8 cellular contexts compared by ENCODE assay signal in the genomic region with DNA sequence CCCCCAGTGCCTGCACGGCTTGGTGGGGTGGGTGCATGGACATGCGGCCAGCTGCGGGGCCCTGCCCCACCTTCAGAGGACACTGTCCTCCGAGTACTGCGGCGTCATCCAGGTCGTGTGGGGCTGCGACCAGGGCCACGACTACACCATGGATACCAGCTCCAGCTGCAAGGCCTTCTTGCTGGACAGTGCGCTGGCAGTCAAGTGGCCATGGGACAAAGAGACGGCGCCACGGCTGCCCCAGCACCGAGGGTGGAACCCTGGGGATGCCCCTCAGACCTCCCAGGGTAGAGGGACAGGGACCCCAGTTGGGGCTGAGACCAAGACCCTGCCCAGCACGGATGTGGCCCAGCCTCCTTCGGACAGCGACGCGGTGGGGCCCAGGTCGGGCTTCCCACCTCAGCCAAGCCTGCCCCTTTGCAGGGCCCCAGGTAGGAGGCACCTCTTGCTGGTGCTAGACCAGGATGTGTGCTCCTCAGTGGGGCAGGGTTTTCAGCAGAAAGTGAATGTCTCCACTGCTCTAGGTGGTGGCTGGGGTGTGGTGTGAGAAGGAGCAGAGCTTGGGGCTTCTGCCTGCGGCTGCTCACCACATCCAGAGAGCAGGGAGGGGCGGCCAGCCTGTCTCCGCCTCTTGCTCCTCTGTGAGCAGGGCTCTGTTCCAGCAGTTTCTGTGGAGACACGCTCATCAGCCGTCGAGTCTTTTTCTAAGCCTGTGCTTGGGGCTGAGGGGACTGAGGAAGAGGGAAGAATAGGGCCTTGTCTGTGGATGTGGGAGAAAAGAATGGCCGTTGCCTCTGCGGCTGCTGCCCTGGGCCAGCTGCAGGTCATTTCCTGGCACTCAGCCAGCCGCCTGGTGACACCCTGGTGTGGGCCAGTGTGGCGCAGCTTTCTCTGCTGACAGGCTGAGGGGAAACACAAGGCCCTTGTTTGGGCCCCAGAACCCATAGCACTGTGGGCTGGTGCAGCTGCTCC. TPM values are rescaled to one million over a fixed set of nuclear protein-coding genes. Genes with fewer than 3 reads are reported as not detected.
DNase-seq lines count a peak whose midpoint lies in the region; ATAC-seq and TF ChIP-seq lines count a peak whose summit lies in the region.

No MANE protein-coding gene starts in this region.

- no peaks in the 10 kb centered on the region for H3K9me3 Mint-ChIP-seq in activated T-cell treated with anti-CD3 and anti-CD28 coated beads, Interleukin-2, amount 50 U/mL, for 4 hours

- DNase-seq in activated T-cell treated with anti-CD3 and anti-CD28 coated beads, Interleukin-2, amount 50 U/mL, for 4 hours, result peak; percentile 65
- DNase-seq in esophagus squamous epithelium (lab: John Stamatoyannopoulos, UW), result no peak
- no peak for DNase-seq in NCI-H1105 treated with DMSO at 0.1 percent for 48 hours (lab: John Stamatoyannopoulos, UW)
- DNase-seq in epidermal melanocyte (ENCODE audit: insufficient read length, low spot score), result no peak

- H3K9ac ChIP-seq in skeletal muscle tissue (ENCODE audit: low read depth in 1 of 3, low read length in 3 of 3), result peak overlapping the region; percentile 12 to 91 (median 29)

- H3K27me3 Mint-ChIP-seq in activated T-cell treated with anti-CD3 and anti-CD28 coated beads, Interleukin-2, amount 50 U/mL, for 4 hours (ENCODE audit: low read depth), result no peaks in the 10 kb centered on the region

- peak overlapping the region; percentile 99 for H3K27ac ChIP-seq in KOPT-K1 (ENCODE audit: low read depth, low read length, poor library complexity, severe bottlenecking)
- peak overlapping the region; percentile 87 to 99 (median 96) for H3K27ac ChIP-seq in esophagus squamous epithelium
- H3K27ac ChIP-seq in skeletal muscle tissue (ENCODE audit: low read depth, low read length), result no peak overlapping the region

- H3K36me3 ChIP-seq in KOPT-K1 (ENCODE audit: insufficient read depth, low read length) (peaks cover 57% of the 10 kb centered on the region), esophagus squamous epithelium (peaks cover 6 to 57% (median 31%) of the 10 kb centered on the region in 3 donors), skeletal muscle tissue (ENCODE audit: control insufficient read depth in 3 of 3, insufficient read depth in 3 of 3, low read length in 3 of 3) (peaks cover 30 to 38% (median 36%) of the 10 kb centered on the region in 3 donors)

- peaks cover 35 to 74% (median 36%) of the 10 kb centered on the region in 3 donors for H3K4me1 ChIP-seq in esophagus squamous epithelium
- H3K4me1 ChIP-seq in skeletal muscle tissue (ENCODE audit: control insufficient read depth in 3 of 3, insufficient read depth in 3 of 3, low read length in 3 of 3), result peaks cover 30 to 38% (median 30%) of the 10 kb centered on the region in 3 donors

- peaks cover 19% of the 10 kb centered on the region for H3K36me3 Mint-ChIP-seq in activated T-cell treated with anti-CD3 and anti-CD28 coated beads, Interleukin-2, amount 50 U/mL, for 4 hours (ENCODE audit: insufficient read depth)

- 36 to 84% methylated on average over 4 to 6 of the region's 30 CpGs for WGBS in esophagus squamous epithelium, 2 donors

- H3K27me3 ChIP-seq in esophagus squamous epithelium (no peaks in the 10 kb centered on the region), skeletal muscle tissue (ENCODE audit: control insufficient read depth in 3 of 3, insufficient read depth in 3 of 3, low read length in 3 of 3) (no peaks in the 10 kb centered on the region)

- TF ChIP-seq CTCF in esophagus squamous epithelium (IDR thresholded peaks at IDR 0.05), result no peak

- H3K4me3 Mint-ChIP-seq in activated T-cell treated with anti-CD3 and anti-CD28 coated beads, Interleukin-2, amount 50 U/mL, for 4 hours, result peak overlapping the region; percentile 88

- intact Hi-C loops in esophagus squamous epithelium (cut with DNase I), result no loop called here

- no peaks in the 10 kb centered on the region for H3K9me3 ChIP-seq in KOPT-K1 (ENCODE audit: insufficient read depth, low read length, poor library complexity, severe bottlenecking)
- no peaks in the 10 kb centered on the region for H3K9me3 ChIP-seq in esophagus squamous epithelium
- no peaks in the 10 kb centered on the region for H3K9me3 ChIP-seq in skeletal muscle tissue (ENCODE audit: control insufficient read depth in 3 of 3, low read length in 3 of 3)

- no peak for TF ChIP-seq POLR2A in esophagus squamous epithelium (IDR thresholded peaks at IDR 0.05)

- H3K4me3 ChIP-seq in esophagus squamous epithelium, result peak overlapping the region; percentile 58 to 96 (median 84)
- H3K4me3 ChIP-seq in skeletal muscle tissue (ENCODE audit: low read length in 3 of 3), result peak overlapping the region; percentile 13 to 88 (median 69)

- ATAC-seq in activated T-cell treated with anti-CD3 and anti-CD28 coated beads, Interleukin-2, amount 50 U/mL, for 4 hours, result peak; percentile 21 to 22
- ATAC-seq in GM19463 (IDR thresholded peaks at IDR 0.05; ENCODE audit: unreplicated experiment) (no peak), HG03354 (IDR thresholded peaks at IDR 0.05; ENCODE audit: poor library complexity, severe bottlenecking, unreplicated experiment) (no peak)

- H3K4me1 Mint-ChIP-seq in activated T-cell treated with anti-CD3 and anti-CD28 coated beads, Interleukin-2, amount 50 U/mL, for 4 hours (ENCODE audit: low read depth), result peaks cover 54% of the 10 kb centered on the region

RNA-seq across cellular contexts. Expression of a gene that starts 2.2 kb away (rescaled TPM):
- 10 to 100 TPM; 33.1 to 40.7 (median 35.5) TPM for total RNA-seq in activated T-cell treated with anti-CD3 and anti-CD28 coated beads, Interleukin-2, amount 50 U/mL, for 4 hours
- total RNA-seq in esophagus squamous epithelium (10 to 100 TPM; 18.1 to 43.3 (median 34.1) TPM), skeletal muscle tissue (15.1 TPM)

RNA-seq across cellular contexts. Expression of a gene that starts 2.9 kb away (rescaled TPM):
- 1 to 10 TPM; 2.2 to 4.8 (median 2.9) TPM for total RNA-seq in activated T-cell treated with anti-CD3 and anti-CD28 coated beads, Interleukin-2, amount 50 U/mL, for 4 hours
- total RNA-seq in esophagus squamous epithelium (10 to 100 TPM in 3 of 4 donors, 1 to 10 TPM in 1; 7.1 to 25.0 (median 13.8) TPM), skeletal muscle tissue (3.1 TPM)

RNA-seq across cellular contexts. Expression of a gene that starts 22.1 kb away (rescaled TPM):
- total RNA-seq in activated T-cell treated with anti-CD3 and anti-CD28 coated beads, Interleukin-2, amount 50 U/mL, for 4 hours, result 10 to 100 TPM; 13.6 to 16.4 (median 14.3) TPM
- total RNA-seq in esophagus squamous epithelium (10 to 100 TPM in 2 of 4 donors, 1 to 10 TPM in 2; 6.1 to 26.1 (median 8.9) TPM), skeletal muscle tissue (6.8 TPM)

RNA-seq across cellular contexts. Expression of a gene that starts 37.1 kb away (rescaled TPM):
- 10 to 100 TPM; 76.3 to 82.5 (median 81.9) TPM for total RNA-seq in activated T-cell treated with anti-CD3 and anti-CD28 coated beads, Interleukin-2, amount 50 U/mL, for 4 hours
- total RNA-seq in esophagus squamous epithelium, result 10 to 100 TPM; 21.6 to 45.0 (median 39.3) TPM
- total RNA-seq in skeletal muscle tissue, result 17.7 TPM

Comparison
In these comparisons a context has a peak if more than half of its experiments do, and no peak if none do; other contexts are left out.
1. ATAC-seq: peak in activated T-cell treated with anti-CD3 and anti-CD28 coated beads, Interleukin-2, amount 50 U/mL, for 4 hours (2 of 2); none in GM19463 (single experiment) and HG03354 (single experiment).